ENCODE assay signal across 22 cellular contexts in the genomic region with DNA sequence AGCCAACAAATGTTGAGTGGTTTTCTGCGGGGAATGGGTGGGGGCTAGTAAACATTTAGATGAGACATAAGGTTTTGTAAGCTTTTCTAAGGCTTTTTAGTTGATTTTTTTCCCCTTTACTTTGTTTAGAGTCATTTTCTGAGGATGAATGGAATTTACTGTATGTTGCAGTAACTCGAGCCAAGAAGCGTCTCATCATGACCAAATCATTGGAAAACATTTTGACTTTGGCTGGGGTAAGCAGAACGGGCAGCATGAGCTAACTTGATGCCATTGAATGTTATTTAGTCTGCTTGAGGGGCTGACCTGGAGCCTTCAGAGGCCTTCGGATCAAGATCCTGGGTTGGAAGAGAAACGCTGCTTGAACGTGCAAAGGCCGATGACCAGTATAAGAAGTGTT. TPM values are rescaled to one million over a fixed set of nuclear protein-coding genes. Genes with fewer than 3 reads are reported as not detected.
DNase-seq lines count a peak whose midpoint lies in the region; ATAC-seq and TF ChIP-seq lines count a peak whose summit lies in the region.
"Had no signal": no experiment of that assay in that cellular context is flagged by ENCODE, and none has a peak within 500 bp of the region (broad histone marks: within the 10 kb centered on the region; RNA-seq: fewer than 3 reads in every experiment).

No MANE protein-coding gene starts in this region.

- H3K27me3 Mint-ChIP-seq in activated T-helper 2 cell treated with anti-CD3 and anti-CD28 coated beads, Interferon-gamma antibody, Interleukin-2, Interleukin-4, amounts not matched to agents 10 μg/mL and 5 μg/mL and 100 μg/mL, durations not matched to agents 14 hours and 24 hours and 36 hours (ENCODE audit: low read depth) = no peaks in the 10 kb centered on the region
- H3K27me3 Mint-ChIP-seq: dendritic cell treated with granulocyte-macrophage colony-stimulating factor and Interleukin-4, amounts not matched to agents 40 ng/mL and 50 ng/mL, for 4 days had no signal

- no peak for TF ChIP-seq EP300 in stomach (IDR thresholded peaks at IDR 0.05)

- H3K27ac Mint-ChIP-seq in activated T-helper 2 cell treated with anti-CD3 and anti-CD28 coated beads, Interferon-gamma antibody, Interleukin-2, Interleukin-4, amounts not matched to agents 10 μg/mL and 5 μg/mL and 100 μg/mL, durations not matched to agents 14 hours and 24 hours and 36 hours = no peak overlapping the region
- H3K27ac Mint-ChIP-seq: dendritic cell treated with granulocyte-macrophage colony-stimulating factor and Interleukin-4, amounts not matched to agents 40 ng/mL and 50 ng/mL, for 4 days; mesothelial cell of epicardium had no signal

- H3K4me3 Mint-ChIP-seq in activated T-helper 2 cell treated with anti-CD3 and anti-CD28 coated beads, Interferon-gamma antibody, Interleukin-2, Interleukin-4, amounts not matched to agents 10 μg/mL and 5 μg/mL and 100 μg/mL, durations not matched to agents 14 hours and 24 hours and 36 hours (ENCODE audit: low read depth) = no peak overlapping the region
- H3K4me3 Mint-ChIP-seq: dendritic cell treated with granulocyte-macrophage colony-stimulating factor and Interleukin-4, amounts not matched to agents 40 ng/mL and 50 ng/mL, for 4 days; mesothelial cell of epicardium had no signal

- H3K9me3 Mint-ChIP-seq in activated T-helper 2 cell treated with anti-CD3 and anti-CD28 coated beads, Interferon-gamma antibody, Interleukin-2, Interleukin-4, amounts not matched to agents 10 μg/mL and 5 μg/mL and 100 μg/mL, durations not matched to agents 14 hours and 24 hours and 36 hours = no peaks in the 10 kb centered on the region
- H3K9me3 Mint-ChIP-seq: dendritic cell treated with granulocyte-macrophage colony-stimulating factor and Interleukin-4, amounts not matched to agents 40 ng/mL and 50 ng/mL, for 4 days; mesothelial cell of epicardium had no signal

- peak overlapping the region in 3 of 5 donors; percentile 31 to 46 (median 35) for H3K27ac ChIP-seq in stomach
- no peak overlapping the region for H3K27ac ChIP-seq in prostate gland
- H3K27ac ChIP-seq: BLaER1, body of pancreas, VCaP had no signal

- H3K36me3 Mint-ChIP-seq in activated T-helper 2 cell treated with anti-CD3 and anti-CD28 coated beads, Interferon-gamma antibody, Interleukin-2, Interleukin-4, amounts not matched to agents 10 μg/mL and 5 μg/mL and 100 μg/mL, durations not matched to agents 14 hours and 24 hours and 36 hours (ENCODE audit: low read depth) = peaks cover 70% of the 10 kb centered on the region

- H3K4me3 ChIP-seq in stomach (no peak overlapping the region), prostate gland (no peak overlapping the region)
- H3K4me3 ChIP-seq: BLaER1, body of pancreas had no signal

- H3K4me1 Mint-ChIP-seq in activated T-helper 2 cell treated with anti-CD3 and anti-CD28 coated beads, Interferon-gamma antibody, Interleukin-2, Interleukin-4, amounts not matched to agents 10 μg/mL and 5 μg/mL and 100 μg/mL, durations not matched to agents 14 hours and 24 hours and 36 hours (ENCODE audit: low read depth) = peaks cover 3% of the 10 kb centered on the region
- H3K4me1 Mint-ChIP-seq: mesothelial cell of epicardium had no signal

- DNase-seq in ELR (ENCODE audit: low read depth) (peak; percentile 20), amniotic stem cell (lab: John Stamatoyannopoulos, UW) (peak; percentile 67), fibroblast of peridontal ligament (ENCODE audit: extremely low read depth) (peak; percentile 97), stomach (no peak), prostate gland (ENCODE audit: low spot score) (no peak)
- no peak for DNase-seq in activated T-helper 2 cell treated with anti-CD3 and anti-CD28 coated beads, Interferon-gamma antibody, Interleukin-2, Interleukin-4, amounts not matched to agents 10 μg/mL and 5 μg/mL and 100 μg/mL, durations not matched to agents 14 hours and 24 hours and 36 hours (ENCODE audit: low spot score)
- DNase-seq: activated CD4-positive, alpha-beta T cell treated with anti-CD3 and anti-CD28 coated beads, Interleukin-2, amount 50 U/mL, for 4 hours; activated naive CD4-positive, alpha-beta T cell treated with Interleukin-2 at 50 U/mL for 16 hours; body of pancreas; H7; NCI-H1417; NCI-H69; Right ventricle myocardium superior; stimulated activated CD4-positive, alpha-beta T cell treated with anti-CD3 and anti-CD28 coated beads, Interleukin-12 subunit alpha, Interleukin-12 subunit beta, amount 100 ng/mL, for 4 hours; trophoblast cell had no signal

- WGBS in stomach, 5 donors = 73 to 83% (median 76%) methylated on average over 8 of the region's 8 CpGs
- WGBS in prostate gland = 82% methylated on average over 8 of the region's 8 CpGs

- H3K27me3 ChIP-seq in stomach = no peaks in the 10 kb centered on the region
- H3K27me3 ChIP-seq in prostate gland (replicated peaks; ENCODE audit: insufficient read depth) = no peaks in the 10 kb centered on the region
- H3K27me3 ChIP-seq: BLaER1, body of pancreas had no signal

- H3K36me3 ChIP-seq in stomach = peaks cover 81 to 100% (median 99%) of the 10 kb centered on the region in 4 donors
- peaks cover 8 to 18% of the 10 kb centered on the region in 2 donors for H3K36me3 ChIP-seq in prostate gland

- TF ChIP-seq POLR2A in stomach (IDR thresholded peaks at IDR 0.05) = no peak
- TF ChIP-seq POLR2A in prostate gland (IDR thresholded peaks at IDR 0.05) = no peak

- intact Hi-C loops in stomach (cut with DNase I; ENCODE audit: low total_unique reads) (no loop called here), prostate gland (cut with DNase I) (no loop called here)
- intact Hi-C loops in activated T-helper 2 cell treated with anti-CD3 and anti-CD28 coated beads, Interferon-gamma antibody, Interleukin-2, Interleukin-4, amounts not matched to agents 10 μg/mL and 5 μg/mL and 100 μg/mL, durations not matched to agents 14 hours and 24 hours and 36 hours (cut with micrococcal nuclease) = no loop called here

- TF ChIP-seq CTCF in stomach (IDR thresholded peaks at IDR 0.05) (no peak), prostate gland (IDR thresholded peaks at IDR 0.05) (no peak)

- ATAC-seq in GM19463 (IDR thresholded peaks at IDR 0.05; ENCODE audit: unreplicated experiment) (no peak), GM21528 (IDR thresholded peaks at IDR 0.05; ENCODE audit: low FRiP score, unreplicated experiment) (no peak)
- ATAC-seq: body of pancreas had no signal

- H3K9me3 ChIP-seq in stomach (no peaks in the 10 kb centered on the region), prostate gland (no peaks in the 10 kb centered on the region)
- H3K9me3 ChIP-seq: BLaER1, body of pancreas had no signal

- H3K4me1 ChIP-seq in stomach (no peaks in the 10 kb centered on the region), prostate gland (replicated peaks) (no peaks in the 10 kb centered on the region)
- H3K4me1 ChIP-seq: BLaER1, body of pancreas had no signal

RNA-seq across cellular contexts. Expression of gene FBH1, which starts 37.3 kb away (rescaled TPM):
- total RNA-seq in stomach (100 to 1,000 TPM in 3 of 5 donors, 10 to 100 TPM in 2; 42.6 to 192 (median 110) TPM), prostate gland (100 to 1,000 TPM in 1 of 2 donors, 10 to 100 TPM in 1; 75.0 to 172 TPM)
- polyA plus RNA-seq in stomach = 10 to 100 TPM; 38.4 to 51.4 (median 40.3) TPM
- total RNA-seq in activated T-helper 2 cell treated with anti-CD3 and anti-CD28 coated beads, Interferon-gamma antibody, Interleukin-2, Interleukin-4, amounts not matched to agents 10 μg/mL and 5 μg/mL and 100 μg/mL, durations not matched to agents 14 hours and 24 hours and 36 hours = 57.2 and 58.0 TPM in 2 replicates

RNA-seq across cellular contexts. Expression of gene ANKRD16, which starts 37.6 kb away (rescaled TPM):
- total RNA-seq in stomach (100 to 1,000 TPM in 2 of 5 donors, 1 to 10 TPM in 3; 2.2 to 233 (median 8.4) TPM), prostate gland (10 to 100 TPM; 14.4 to 20.1 TPM)
- polyA plus RNA-seq in stomach = 1 to 10 TPM; 5.1 to 8.7 (median 7.0) TPM
- 10.4 and 11.6 TPM in 2 replicates for total RNA-seq in activated T-helper 2 cell treated with anti-CD3 and anti-CD28 coated beads, Interferon-gamma antibody, Interleukin-2, Interleukin-4, amounts not matched to agents 10 μg/mL and 5 μg/mL and 100 μg/mL, durations not matched to agents 14 hours and 24 hours and 36 hours

RNA-seq across cellular contexts. Expression of gene IL15RA, which starts 50.0 kb away (rescaled TPM):
- total RNA-seq in stomach = 10 to 100 TPM in 3 of 5 donors, 1 to 10 TPM in 2; 6.7 to 63.0 (median 16.1) TPM
- polyA plus RNA-seq in stomach = 10 to 100 TPM; 13.9 to 26.1 (median 15.7) TPM
- total RNA-seq in activated T-helper 2 cell treated with anti-CD3 and anti-CD28 coated beads, Interferon-gamma antibody, Interleukin-2, Interleukin-4, amounts not matched to agents 10 μg/mL and 5 μg/mL and 100 μg/mL, durations not matched to agents 14 hours and 24 hours and 36 hours = 19.2 and 19.8 TPM in 2 replicates
- total RNA-seq in prostate gland = 10 to 100 TPM; 11.7 to 18.5 TPM
- total RNA-seq: mesothelial cell of epicardium had no signal
- polyA plus RNA-seq: neural cell had no signal

Comparison
In these comparisons a context has a peak if more than half of its experiments do, and no peak if none do; other contexts are left out.
1. DNase-seq: peak in ELR (single experiment), amniotic stem cell (single experiment) and fibroblast of peridontal ligament (single experiment); none in stomach (single experiment), activated T-helper 2 cell treated with anti-CD3 and anti-CD28 coated beads, Interferon-gamma antibody, Interleukin-2, Interleukin-4, amounts not matched to agents 10 μg/mL and 5 μg/mL and 100 μg/mL, durations not matched to agents 14 hours and 24 hours and 36 hours (single experiment) and prostate gland (single experiment).
2. H3K27ac ChIP-seq: peak in stomach (3 of 5); none in prostate gland (0 of 2).